Comparison of ENCODE assay signal across 12 cellular contexts in genomic region chr5:6659941-6660684, GRCh38.
DNase-seq lines count a peak whose midpoint lies in the region; ATAC-seq and TF ChIP-seq lines count a peak whose summit lies in the region.
"Had no signal": no experiment of that assay in that cellular context is flagged by ENCODE, and none has a peak within 500 bp of the region (broad histone marks: within the 10 kb centered on the region; RNA-seq: fewer than 3 reads in every experiment).

No MANE protein-coding gene starts in this region.

- peak; percentile 87 for DNase-seq in kidney tubule cell (ENCODE audit: low spot score)
- no peak for DNase-seq in HuH-7 (ENCODE audit: low spot score)
- DNase-seq in C1 segment of cervical spinal cord (lab: John Stamatoyannopoulos, UW): no peak
- no peak for DNase-seq in WERI-Rb-1
- no peak for DNase-seq in middle frontal gyrus (ENCODE audit: extremely low spot score, low spot score)
- DNase-seq: activated CD4-positive, alpha-beta T cell treated with anti-CD3 and anti-CD28 coated beads, Interleukin-2, amount 50 U/mL, for 48 hours; NCI-H2081 treated with DMSO at 0.1 percent for 48 hours; stimulated activated CD4-positive, alpha-beta T cell treated with anti-CD3 and anti-CD28 coated beads, Interleukin-1b, Interleukin-23, amount 100 ng/mL, for 48 hours had no signal

- no peak overlapping the region for H3K27ac ChIP-seq in WERI-Rb-1

- no peak overlapping the region for H3K4me3 ChIP-seq in WERI-Rb-1 (ENCODE audit: low read depth, low read length)
- H3K4me3 ChIP-seq: lung had no signal

- no peaks in the 10 kb centered on the region for H3K9me3 ChIP-seq in WERI-Rb-1 (ENCODE audit: severe bottlenecking)

- peak; percentile 78 for ATAC-seq in GM18511 (IDR thresholded peaks at IDR 0.05; ENCODE audit: unreplicated experiment)
- peak; percentile 64 for ATAC-seq in GM21381 (IDR thresholded peaks at IDR 0.05; ENCODE audit: unreplicated experiment)
- ATAC-seq in HG03280 (IDR thresholded peaks at IDR 0.05; ENCODE audit: unreplicated experiment): peak; percentile 76

- H3K36me3 ChIP-seq in WERI-Rb-1: peaks cover 38% of the 10 kb centered on the region

- no peaks in the 10 kb centered on the region for H3K27me3 ChIP-seq in WERI-Rb-1 (ENCODE audit: insufficient read depth, low read depth, severe bottlenecking)

- TF ChIP-seq CTCF in WERI-Rb-1 (IDR thresholded peaks at IDR 0.05; ENCODE audit: low read depth, low read length): no peak
